28 cellular contexts compared by ENCODE assay signal in genomic region chr22:23176645-23177027, GRCh38. TPM values are rescaled to one million over a fixed set of nuclear protein-coding genes. Genes with fewer than 3 reads are reported as not detected.
A peak's percentile ranks its signal among the peaks of the same experiment; 100 is the strongest.
DNase-seq lines count a peak whose midpoint lies in the region; ATAC-seq, FAIRE-seq and TF ChIP-seq lines count a peak whose summit lies in the region.
"Had no signal": no experiment of that assay in that cellular context is flagged by ENCODE, and none has a peak within 500 bp of the region (broad histone marks: within the 10 kb centered on the region; RNA-seq: fewer than 3 reads in every experiment).

No MANE protein-coding gene starts in this region.

- no peak overlapping the region for H2BK5ac ChIP-seq in H1 (ENCODE audit: low read depth, low read length)

- TF ChIP-seq CTCF in H1 (IDR thresholded peaks at IDR 0.05; ENCODE audit: control extremely low read depth in 1 of 3, insufficient read depth in 1 of 3, low read depth in 1 of 3, low read length in 3 of 3) = no peak
- no peak for TF ChIP-seq CTCF in type B pancreatic cell (conservative IDR thresholded peaks at IDR 0.05)
- TF ChIP-seq CTCF in spleen (IDR thresholded peaks at IDR 0.05 in 8 of 11, conservative IDR thresholded peaks at IDR 0.05 in 3 of 11) = no peak
- TF ChIP-seq CTCF in A673 (conservative IDR thresholded peaks at IDR 0.05; ENCODE audit: low read depth, low read length) = no peak

- H3K9ac ChIP-seq in H1 (replicated peaks in 1 of 4; ENCODE audit: extremely low read depth in 1 of 4, low read depth in 3 of 4, low read length in 3 of 4) = no peak overlapping the region
- H3K9ac ChIP-seq: BLaER1 treated with 17β-estradiol and CSF1 and Interleukin-3, amounts not matched to agents 10 nM and 100 nM had no signal

- peaks cover 4% of the 10 kb centered on the region; the same call in 1 of the 2 replicates for H3K23me2 ChIP-seq in H1 (ENCODE audit: low read depth, low read length)

- H3K4ac ChIP-seq in H1 (replicated peaks; ENCODE audit: insufficient read length, low read depth, low read length) = no peak overlapping the region

- H3K14ac ChIP-seq in H1 (ENCODE audit: insufficient read length) = no peak overlapping the region

- H3K27me3 ChIP-seq in H1 (replicated peaks in 1 of 4; ENCODE audit: control insufficient read depth in 3 of 4, extremely low read depth in 1 of 4, insufficient read depth in 3 of 4, low read length in 3 of 4) = no peaks in the 10 kb centered on the region
- H3K27me3 ChIP-seq in spleen (replicated peaks in 1 of 7) = no peaks in the 10 kb centered on the region
- H3K27me3 ChIP-seq in A673 (replicated peaks; ENCODE audit: insufficient read depth, low read depth, low read length, poor library complexity) = no peaks in the 10 kb centered on the region
- H3K27me3 ChIP-seq: adrenal gland, esophagus squamous epithelium, heart right ventricle, sigmoid colon, upper lobe of right lung had no signal

- no peak overlapping the region for H2BK120ac ChIP-seq in H1 (replicated peaks; ENCODE audit: low read depth, low read length)

- intact Hi-C loops in spleen (cut with DNase I; ENCODE audit: low total_unique reads) (no loop called here), A673 (cut with micrococcal nuclease; ENCODE audit: unreplicated experiment) (loop anchor here (5.0 kb wide), 1 partner anchor 211 kb away; no protein-coding TSS in a partner anchor)

- WGBS in H1 (ENCODE audit: extremely low coverage in 1 of 2, insufficient coverage in 1 of 2, insufficient read length in 1 of 2, insufficient replicate concordance in 2 of 2, low coverage in 1 of 2, low lambda C conversion rate in 2 of 2, missing lambda C conversion rate in 1 of 2), 2 experiments = 89% methylated on average over 9 of the region's 9 CpGs; no CpG with 5 or more reads in 1 of the 2 experiments
- 74 to 93% (median 83%) methylated on average over 9 of the region's 9 CpGs for WGBS in spleen, 5 donors

- no peak overlapping the region for H3K4me3 Mint-ChIP-seq in stimulated activated naive CD8-positive, alpha-beta T cell treated with anti-CD3 and anti-CD28 coated beads, Interleukin-15, Interleukin-2, amounts not matched to agents 100 ng/mL and 50 ng/mL, for 24 hours
- H3K4me3 Mint-ChIP-seq in stimulated activated naive CD8-positive, alpha-beta T cell treated with anti-CD3 and anti-CD28 coated beads, Interleukin-15, amount 100 ng/mL, for 72 hours = no peak overlapping the region
- no peak overlapping the region for H3K4me3 Mint-ChIP-seq in T-cell
- no peak overlapping the region for H3K4me3 Mint-ChIP-seq in type B pancreatic cell

- H3K79me1 ChIP-seq in H1 (ENCODE audit: low read depth, low read length) = peaks cover 4% of the 10 kb centered on the region; the same call in 1 of the 2 replicates

- H3K18ac ChIP-seq in H1 (ENCODE audit: extremely low read depth, low read length) = no peak overlapping the region

- no peak overlapping the region for H3K4me2 ChIP-seq in H1 (ENCODE audit: insufficient read depth in 1 of 2, low read depth in 2 of 2, low read length in 2 of 2)
- H3K4me2 ChIP-seq: BLaER1 treated with 17β-estradiol and CSF1 and Interleukin-3, amounts not matched to agents 10 nM and 100 nM had no signal

- POLR2A ChIA-PET in T-cell (lab: Charles Lee) (no interaction called here), H1 (lab: Charles Lee; ENCODE audit: partially characterized antibody) (interaction anchor here (1.0 to 1.4 kb wide), 2 partner anchors 84 to 91 kb away, joined by 3 read pairs; no protein-coding TSS in a partner anchor), A673 (lab: Charles Lee; ENCODE audit: low non-redundant PET) (no interaction called here)

- no peak for TF ChIP-seq POLR2A in H1 (IDR thresholded peaks at IDR 0.05; ENCODE audit: control extremely low read depth in 1 of 2, low read depth in 2 of 2, low read length in 2 of 2)
- TF ChIP-seq POLR2A in spleen (IDR thresholded peaks at IDR 0.05) = no peak

- H3K4me1 Mint-ChIP-seq in stimulated activated naive CD8-positive, alpha-beta T cell treated with anti-CD3 and anti-CD28 coated beads, Interleukin-15, Interleukin-2, amounts not matched to agents 100 ng/mL and 50 ng/mL, for 24 hours (ENCODE audit: low read depth) = peaks cover 23% of the 10 kb centered on the region
- peaks cover 26% of the 10 kb centered on the region for H3K4me1 Mint-ChIP-seq in stimulated activated naive CD8-positive, alpha-beta T cell treated with anti-CD3 and anti-CD28 coated beads, Interleukin-15, amount 100 ng/mL, for 72 hours
- H3K4me1 Mint-ChIP-seq in T-cell (peaks cover 32 to 40% (median 36%) of the 10 kb centered on the region in 3 donors), type B pancreatic cell (ENCODE audit: unreplicated experiment) (peaks cover 16% of the 10 kb centered on the region)

- H3K36me3 Mint-ChIP-seq in stimulated activated naive CD8-positive, alpha-beta T cell treated with anti-CD3 and anti-CD28 coated beads, Interleukin-15, Interleukin-2, amounts not matched to agents 100 ng/mL and 50 ng/mL, for 24 hours (ENCODE audit: low read depth) = no peaks in the 10 kb centered on the region
- H3K36me3 Mint-ChIP-seq in T-cell (peaks cover 2% of the 10 kb centered on the region), type B pancreatic cell (peaks cover 21% of the 10 kb centered on the region)

- no peak overlapping the region for H2AK5ac ChIP-seq in H1 (ENCODE audit: low read depth, low read length)

- no peaks in the 10 kb centered on the region for H3K27me3 Mint-ChIP-seq in stimulated activated naive CD8-positive, alpha-beta T cell treated with anti-CD3 and anti-CD28 coated beads, Interleukin-15, Interleukin-2, amounts not matched to agents 100 ng/mL and 50 ng/mL, for 24 hours
- H3K27me3 Mint-ChIP-seq in stimulated activated naive CD8-positive, alpha-beta T cell treated with anti-CD3 and anti-CD28 coated beads, Interleukin-15, amount 100 ng/mL, for 72 hours = no peaks in the 10 kb centered on the region
- H3K27me3 Mint-ChIP-seq in T-cell (no peaks in the 10 kb centered on the region), type B pancreatic cell (no peaks in the 10 kb centered on the region)

- no peak for FAIRE-seq in H1 (lab: Jason Lieb, UNC)
- FAIRE-seq: frontal cortex, G401.6, keratinocyte, TTC549 had no signal

- TF ChIP-seq EP300 in H1 (IDR thresholded peaks at IDR 0.05; ENCODE audit: borderline replicate concordance in 1 of 2, low read depth in 2 of 2, low read length in 2 of 2) = no peak

- no TSS peak for BruUV-seq in A673 (replicated peaks; lab: Mats Ljungman, UMichigan)

- H3K27ac Mint-ChIP-seq in stimulated activated naive CD8-positive, alpha-beta T cell treated with anti-CD3 and anti-CD28 coated beads, Interleukin-15, Interleukin-2, amounts not matched to agents 100 ng/mL and 50 ng/mL, for 24 hours = peak overlapping the region; percentile 38
- no peak overlapping the region for H3K27ac Mint-ChIP-seq in stimulated activated naive CD8-positive, alpha-beta T cell treated with anti-CD3 and anti-CD28 coated beads, Interleukin-15, amount 100 ng/mL, for 72 hours
- H3K27ac Mint-ChIP-seq in T-cell (peak overlapping the region; percentile 37 to 81), type B pancreatic cell (peak overlapping the region; percentile 84)

- no peak overlapping the region for H3K56ac ChIP-seq in H1 (replicated peaks; ENCODE audit: insufficient read length, low read depth, low read length)

- no peak overlapping the region for H2BK20ac ChIP-seq in H1 (ENCODE audit: low read length)

- H4K91ac ChIP-seq in H1 (replicated peaks; ENCODE audit: insufficient read length, low read length) = no peak overlapping the region

- no peak overlapping the region for H4K8ac ChIP-seq in H1 (ENCODE audit: extremely low read depth, insufficient read depth, low read length)

- H3K79me2 ChIP-seq in H1 (ENCODE audit: control insufficient read depth in 1 of 2, insufficient read depth in 2 of 2, low read length in 2 of 2) = peaks cover 2 to 7% of the 10 kb centered on the region in 2 experiments; a peak in 3 of 4 replicates

- no peaks in the 10 kb centered on the region; a peak in 1 of 8 replicates for H3K36me3 ChIP-seq in H1 (ENCODE audit: control insufficient read depth in 2 of 4, insufficient read depth in 4 of 4, low read length in 3 of 4)
- no peaks in the 10 kb centered on the region for H3K36me3 ChIP-seq in spleen
- H3K36me3 ChIP-seq in A673 (ENCODE audit: insufficient read depth, low read length, poor library complexity, severe bottlenecking) = no peaks in the 10 kb centered on the region
- H3K36me3 ChIP-seq: adrenal gland, esophagus squamous epithelium, heart right ventricle, left ventricle myocardium inferior, sigmoid colon, upper lobe of right lung had no signal

- 0 out of 2 replicates have a peak overlapping the region, but pooled peaks have one; percentile 40 for H2BK15ac ChIP-seq in H1 (ENCODE audit: low read length)

- no peak for TF ChIP-seq RAD21 in H1 (IDR thresholded peaks at IDR 0.05 in 1 of 2, conservative IDR thresholded peaks at IDR 0.05 in 1 of 2; ENCODE audit: low read depth in 2 of 2, low read length in 2 of 2)

- H2BK12ac ChIP-seq in H1 (ENCODE audit: low read depth, low read length) = no peak overlapping the region

- H4K20me1 ChIP-seq in H1 (replicated peaks in 1 of 2; ENCODE audit: control insufficient read depth in 1 of 2, insufficient read depth in 2 of 2, low read length in 2 of 2) = peaks cover under 1 to 4% of the 10 kb centered on the region in 2 experiments

- H3K4me3 ChIP-seq in H1 (ENCODE audit: extremely low read depth in 1 of 4, insufficient read depth in 2 of 4, low read depth in 3 of 4, low read length in 4 of 4) = no peak overlapping the region
- no peak overlapping the region for H3K4me3 ChIP-seq in spleen
- H3K4me3 ChIP-seq in A673 (ENCODE audit: low read depth, low read length, poor library complexity, severe bottlenecking) = no peak overlapping the region
- H3K4me3 ChIP-seq: adrenal gland, esophagus squamous epithelium, heart right ventricle, left ventricle myocardium inferior, sigmoid colon, upper lobe of right lung had no signal

- no peak overlapping the region for H4K5ac ChIP-seq in H1 (ENCODE audit: insufficient read length, low read depth, low read length)

- DNase-seq in stimulated activated naive CD8-positive, alpha-beta T cell treated with anti-CD3 and anti-CD28 coated beads, Interleukin-15, amount 100 ng/mL, for 72 hours = no peak
- no peak for DNase-seq in T-cell
- DNase-seq in H1 (ENCODE audit: low read depth in 1 of 2, low spot score in 2 of 2) = no peak
- DNase-seq in type B pancreatic cell (ENCODE audit: extremely low spot score, unreplicated experiment) = no peak
- no peak for DNase-seq in NOMO-1 treated with dmso at 0.1 percent for 144 hours (lab: John Stamatoyannopoulos, UW; ENCODE audit: unreplicated experiment)
- DNase-seq in spleen = no peak
- no peak for DNase-seq in A673 (ENCODE audit: low spot score)
- DNase-seq: activated gamma-delta T cell; adrenal gland; DMS79; esophagus squamous epithelium; heart right ventricle; left ventricle myocardium inferior; NCI-H1092; sigmoid colon; stimulated activated CD4-positive, alpha-beta T cell treated with anti-CD3 and anti-CD28 coated beads, Interleukin-4, amount 100 ng/mL, for 4 hours; substantia nigra; upper lobe of right lung had no signal

- ATAC-seq in stimulated activated naive CD8-positive, alpha-beta T cell treated with anti-CD3 and anti-CD28 coated beads, Interleukin-15, amount 100 ng/mL, for 72 hours = no peak
- no peak for ATAC-seq in T-cell (replicated peaks in 1 of 4)
- ATAC-seq: activated CD4-positive, CD25-positive, alpha-beta regulatory T cell treated with anti-CD3 and anti-CD28 coated beads, Interleukin-2, amount 50 U/mL, for 24 hours; HCT116; heart right ventricle had no signal

- H3K27ac ChIP-seq in H1 (ENCODE audit: low read depth, low read length) (no peak overlapping the region), spleen (peak overlapping the region in 2 of 8 donors; percentile 46 to 52), A673 (ENCODE audit: low read depth, low read length, poor library complexity, severe bottlenecking) (no peak overlapping the region)
- H3K27ac ChIP-seq: adrenal gland; BLaER1 treated with 17β-estradiol and CSF1 and Interleukin-3, amounts not matched to agents 10 nM and 100 nM; heart right ventricle; left ventricle myocardium inferior; sigmoid colon; upper lobe of right lung had no signal

- no peak overlapping the region for H2AFZ ChIP-seq in H1 (ENCODE audit: low read length)

- CTCF ChIA-PET in T-cell (lab: Charles Lee) = interaction anchor here in 1 of 2 donors (1.0 to 3.2 kb wide), 4 partner anchors 14 to 105 kb away, joined by 3 to 43 read pairs (median 4); partner anchors contain the start of gene RAB36
- CTCF ChIA-PET in H1 (lab: Charles Lee; ENCODE audit: partially characterized antibody) = interaction anchor here (0.9 to 24.3 kb wide), 19 partner anchors 8 to 137 kb away, joined by 3 to 358 read pairs (median 6); no protein-coding TSS in a partner anchor
- CTCF ChIA-PET in A673 (lab: Charles Lee) = interaction anchor here (2.9 kb wide), 1 partner anchor 105 kb away, joined by 41 read pairs; no protein-coding TSS in a partner anchor

- H3K4me1 ChIP-seq in H1 (replicated peaks in 1 of 4; ENCODE audit: control insufficient read depth in 3 of 4, insufficient read depth in 4 of 4, low read length in 3 of 4) (peaks cover 2 to 13% (median 10%) of the 10 kb centered on the region in 4 experiments; a peak in 6 of 7 replicates), spleen (peaks cover 19 to 52% (median 31%) of the 10 kb centered on the region in 6 donors), A673 (ENCODE audit: insufficient read depth, low read length, poor library complexity, severe bottlenecking) (peaks cover 22% of the 10 kb centered on the region)

- H3K23ac ChIP-seq in H1 (ENCODE audit: insufficient read length) = no peak overlapping the region

- no peaks in the 10 kb centered on the region for H3K9me3 Mint-ChIP-seq in stimulated activated naive CD8-positive, alpha-beta T cell treated with anti-CD3 and anti-CD28 coated beads, Interleukin-15, Interleukin-2, amounts not matched to agents 100 ng/mL and 50 ng/mL, for 24 hours
- peaks cover 0 to 12% of the 10 kb centered on the region in 2 donors for H3K9me3 Mint-ChIP-seq in stimulated activated naive CD8-positive, alpha-beta T cell treated with anti-CD3 and anti-CD28 coated beads, Interleukin-15, amount 100 ng/mL, for 72 hours
- H3K9me3 Mint-ChIP-seq in T-cell = peaks cover 0 to 7% (median 0%) of the 10 kb centered on the region in 3 donors
- peaks cover 14% of the 10 kb centered on the region for H3K9me3 Mint-ChIP-seq in type B pancreatic cell

- H3K9me3 ChIP-seq in H1 (ENCODE audit: insufficient read depth in 2 of 2, low read depth in 1 of 2, low read length in 1 of 2) = peaks cover 18 to 20% of the 10 kb centered on the region in 2 experiments
- peaks cover 0 to 17% (median 13%) of the 10 kb centered on the region in 8 donors for H3K9me3 ChIP-seq in spleen
- H3K9me3 ChIP-seq in A673 (ENCODE audit: low read depth, low read length, poor library complexity, severe bottlenecking) = no peaks in the 10 kb centered on the region
- H3K9me3 ChIP-seq: adrenal gland, sigmoid colon, upper lobe of right lung had no signal

RNA-seq across cellular contexts. Expression of gene BCR, which starts 3.7 kb away (rescaled TPM):
- total RNA-seq in T-cell = 100 to 1,000 TPM in 1 of 5 donors, 10 to 100 TPM in 4; 74.6 to 103 (median 85.5) TPM
- 122 and 130 TPM in 2 replicates for total RNA-seq in H1 (2021; fragmentation: NEBNext Ultra II Directional; extraction: Animal tissue kit (Norgen Biotek cat#: 25700))
- 66.7 and 110 TPM in 2 replicates for polyA plus RNA-seq in H1 (2011; rRNA removed)
- 101 TPM for polyA plus RNA-seq in H1 (2011; cell fraction: cytosol; rRNA removed)
- 162 TPM for polyA plus RNA-seq in H1 (2011; cell fraction: nucleus; rRNA removed)
- polyA plus RNA-seq in H1 (2012, experiment 1 of 2) = 76.6 to 172 TPM (median 129 TPM) in 4 replicates
- 53.7 TPM for polyA plus RNA-seq in H1 (2012, experiment 2 of 2)
- 37.8 TPM for polyA plus RNA-seq in H1 (2013, experiment 1 of 2)
- polyA plus RNA-seq in H1 (2013, experiment 2 of 2) = 37.4 TPM
- polyA minus RNA-seq in H1 (2011; rRNA and poly(A)+ RNA removed) = 150 and 166 TPM in 2 replicates
- polyA minus RNA-seq in H1 (2011; cell fraction: cytosol; rRNA and poly(A)+ RNA removed) = 183 TPM
- 71.0 TPM for polyA minus RNA-seq in H1 (2011; cell fraction: nucleus; rRNA and poly(A)+ RNA removed)
- 61.2 and 71.6 TPM in 2 replicates for total RNA-seq in type B pancreatic cell (ENCODE audit: low replicate concordance)
- 10 to 100 TPM; 39.3 to 64.8 (median 56.3) TPM for total RNA-seq in spleen
- polyA plus RNA-seq in spleen = 10 to 100 TPM; 15.2 to 21.9 (median 15.8) TPM
- 62.5 and 63.1 TPM in 2 replicates for total RNA-seq in A673 (2021)

RNA-seq across cellular contexts. Expression of gene RAB36, which starts 31.4 kb away (rescaled TPM):
- total RNA-seq in T-cell = 1 to 10 TPM in 1 of 5 donors, under 1 TPM in 4; 0.18 to 1.8 (median 0.47) TPM
- 1.0 and 1.1 TPM in 2 replicates for total RNA-seq in H1 (2021; fragmentation: NEBNext Ultra II Directional; extraction: Animal tissue kit (Norgen Biotek cat#: 25700))
- polyA plus RNA-seq in H1 (2011; rRNA removed) = 1.4 and 1.5 TPM in 2 replicates
- 0.75 TPM for polyA plus RNA-seq in H1 (2011; cell fraction: cytosol; rRNA removed)
- 0.86 TPM for polyA plus RNA-seq in H1 (2011; cell fraction: nucleus; rRNA removed)
- 0.84 to 1.0 TPM (median 0.98 TPM) in 4 replicates for polyA plus RNA-seq in H1 (2012, experiment 1 of 2)
- polyA plus RNA-seq in H1 (2012, experiment 2 of 2) = 0.87 TPM
- polyA plus RNA-seq in H1 (2013, experiment 1 of 2) = 0.79 TPM
- polyA plus RNA-seq in H1 (2013, experiment 2 of 2) = 0.79 TPM
- 1.0 and 1.5 TPM in 2 replicates for polyA minus RNA-seq in H1 (2011; rRNA and poly(A)+ RNA removed)
- polyA minus RNA-seq in H1 (2011; cell fraction: cytosol; rRNA and poly(A)+ RNA removed) = 0.44 TPM
- 0.70 TPM for polyA minus RNA-seq in H1 (2011; cell fraction: nucleus; rRNA and poly(A)+ RNA removed)
- total RNA-seq in type B pancreatic cell (ENCODE audit: low replicate concordance) = 6.8 and 18.4 TPM in 2 replicates
- 1 to 10 TPM; 1.6 to 3.7 (median 2.7) TPM for total RNA-seq in spleen
- 1 to 10 TPM; 1.0 to 1.3 (median 1.2) TPM for polyA plus RNA-seq in spleen
- total RNA-seq in A673 (2021) = 4.1 and 4.9 TPM in 2 replicates
- total RNA-seq: T-helper 1 cell treated with Interleukin-12 subunit alpha and Interleukin-12 subunit beta and Interleukin-4 antibody, amounts not matched to agents 30 ng/mL and 1 ng/mL, for 36 hours had no signal

RNA-seq across cellular contexts. Expression of gene RSPH14, which starts 34.8 kb away (rescaled TPM):
- total RNA-seq in T-cell = under 1 TPM in 1 of 5 donors, not detected in 4; 0.83 TPM
- total RNA-seq in H1 (2021; fragmentation: NEBNext Ultra II Directional; extraction: Animal tissue kit (Norgen Biotek cat#: 25700)) = 0.84 TPM in 1 of 2 replicates, not detected in the other
- 0.28 and 0.30 TPM in 2 replicates for polyA plus RNA-seq in H1 (2011; rRNA removed)
- 0.28 TPM for polyA plus RNA-seq in H1 (2011; cell fraction: cytosol; rRNA removed)
- polyA plus RNA-seq in H1 (2011; cell fraction: nucleus; rRNA removed) = 0.33 TPM
- 0.24 to 0.43 TPM (median 0.28 TPM) in 3 of 4 replicates, not detected in the other for polyA plus RNA-seq in H1 (2012, experiment 1 of 2)
- polyA plus RNA-seq in H1 (2012, experiment 2 of 2) = 0.22 TPM
- polyA plus RNA-seq in H1 (2013, experiment 1 of 2) = 0.10 TPM
- polyA plus RNA-seq in H1 (2013, experiment 2 of 2) = 0.13 TPM
- 0.13 and 0.39 TPM in 2 replicates for polyA minus RNA-seq in H1 (2011; rRNA and poly(A)+ RNA removed)
- not detected for polyA minus RNA-seq in H1 (2011; cell fraction: cytosol; rRNA and poly(A)+ RNA removed)
- polyA minus RNA-seq in H1 (2011; cell fraction: nucleus; rRNA and poly(A)+ RNA removed) = not detected
- 0.93 and 1.5 TPM in 2 replicates for total RNA-seq in type B pancreatic cell (ENCODE audit: low replicate concordance)
- under 1 TPM in 2 of 7 donors, not detected in 5; 0.52 to 0.77 TPM for total RNA-seq in spleen
- under 1 TPM in 2 of 3 donors, not detected in 1; 0.11 to 0.38 TPM for polyA plus RNA-seq in spleen
- 0.55 TPM in 1 of 2 replicates, not detected in the other for total RNA-seq in A673 (2021)
- total RNA-seq: esophagus squamous epithelium; left ventricle myocardium inferior; SK-MEL-5; T-helper 1 cell treated with Interleukin-12 subunit alpha and Interleukin-12 subunit beta and Interleukin-4 antibody, amounts not matched to agents 30 ng/mL and 1 ng/mL, for 36 hours; upper lobe of right lung had no signal
- polyA plus RNA-seq: keratinocyte had no signal

Comparison
In these comparisons a context has a peak if more than half of its experiments do, and no peak if none do; other contexts are left out.
1. H3K27ac Mint-ChIP-seq: peak in stimulated activated naive CD8-positive, alpha-beta T cell treated with anti-CD3 and anti-CD28 coated beads, Interleukin-15, Interleukin-2, amounts not matched to agents 100 ng/mL and 50 ng/mL, for 24 hours (single experiment), T-cell (2 of 2) and type B pancreatic cell (single experiment); none in stimulated activated naive CD8-positive, alpha-beta T cell treated with anti-CD3 and anti-CD28 coated beads, Interleukin-15, amount 100 ng/mL, for 72 hours (0 of 2).